Comparison of ENCODE assay signal across 10 cellular contexts in genomic region chr13:106503730-106504129, GRCh38.
"Had no signal": no experiment of that assay in that cellular context is flagged by ENCODE, and none has a peak within 500 bp of the region (broad histone marks: within the 10 kb centered on the region; RNA-seq: fewer than 3 reads in every experiment).

No MANE protein-coding gene starts in this region.

- DNase-seq: activated CD4-positive, alpha-beta T cell treated with anti-CD3 and anti-CD28 coated beads, Interleukin-2, amount 50 U/mL, for 4 hours; activated CD4-positive, CD25-positive, alpha-beta regulatory T cell treated with anti-CD3 and anti-CD28 coated beads, Interleukin-2, amount 50 U/mL, for 72 hours; activated effector memory CD4-positive, alpha-beta T cell treated with Interleukin-2 at 50 U/mL for 16 hours; activated T-cell treated with anti-CD3 and anti-CD28 coated beads, Interleukin-2, amount 50 U/mL, for 1 hour; amniotic stem cell; glutamatergic neuron; stimulated activated CD4-positive, alpha-beta T cell treated with anti-CD3 and anti-CD28 coated beads, Interleukin-4, amount 100 ng/mL, for 4 hours; stimulated activated naive CD8-positive, alpha-beta T cell treated with anti-CD3 and anti-CD28 coated beads, Interleukin-15, amount 100 ng/mL, for 72 hours; T-helper 9 cell had no signal

- ATAC-seq: natural killer cell treated with Interleukin-12 subunit alpha and Interleukin-12 subunit beta and Interleukin-15 and Interleukin-18, amount 100 ng/mL, for 72 hours; stimulated activated naive CD8-positive, alpha-beta T cell treated with anti-CD3 and anti-CD28 coated beads, Interleukin-15, amount 100 ng/mL, for 72 hours had no signal
